7 cellular contexts compared by ENCODE assay signal in the genomic region with DNA sequence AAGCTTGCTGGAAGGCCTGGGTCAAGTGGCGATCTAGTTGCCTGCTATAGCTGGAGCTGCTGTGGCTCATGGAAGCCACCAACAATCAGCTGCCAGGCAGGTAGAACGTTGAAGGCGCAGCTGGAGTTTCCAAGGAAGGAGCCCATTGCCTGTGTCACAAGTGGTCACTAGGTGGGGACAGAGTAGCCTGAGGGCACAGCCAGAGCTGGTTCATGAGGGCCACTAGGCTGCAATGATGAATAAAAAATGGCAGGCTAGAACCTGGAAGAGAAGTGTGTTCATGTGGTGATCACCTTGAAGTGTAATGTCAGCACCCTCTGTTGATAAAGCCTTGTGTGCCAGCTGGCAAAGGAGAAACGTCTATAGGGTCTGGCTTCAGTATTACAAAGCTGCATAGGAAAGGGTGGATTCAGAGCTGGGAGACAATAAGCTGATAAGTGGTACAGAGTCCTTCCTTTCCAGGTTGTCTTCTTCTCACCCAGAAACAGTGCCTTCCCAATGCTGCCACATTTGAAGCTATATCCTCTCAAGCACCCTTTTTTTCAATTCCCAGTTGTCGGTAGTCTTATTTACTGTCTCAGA.
DNase-seq lines count a peak whose midpoint lies in the region; ATAC-seq, FAIRE-seq and TF ChIP-seq lines count a peak whose summit lies in the region.

No MANE protein-coding gene starts in this region.

- no peak overlapping the region for H3K27ac ChIP-seq in MM.1S (ENCODE audit: low read length)
- H3K27ac ChIP-seq in SK-N-MC: no peak overlapping the region
- no peak overlapping the region for H3K27ac ChIP-seq in HepG2 (ENCODE audit: extremely low read length, insufficient read depth, low read length)

- TF ChIP-seq CTCF in GM12865 (IDR thresholded peaks at IDR 0.05; ENCODE audit: insufficient read depth, low read depth, low read length, missing control alignments) (peak; percentile 94), MM.1S (IDR thresholded peaks at IDR 0.05; ENCODE audit: low read length) (peak; percentile 92), HepG2 (CRISPR knock-in tag; IDR thresholded peaks at IDR 0.05) (peak; percentile 87)

- H3K79me2 ChIP-seq in MM.1S (ENCODE audit: low read length) (no peaks in the 10 kb centered on the region), HepG2 (ENCODE audit: insufficient read depth, low read length) (no peaks in the 10 kb centered on the region)

- WGBS in HepG2 (ENCODE audit: low lambda C conversion rate): 25% methylated on average over 4 of the region's 5 CpGs

- no peak overlapping the region for H3K9ac ChIP-seq in MM.1S (ENCODE audit: low read length)
- H3K9ac ChIP-seq in SK-N-MC (ENCODE audit: insufficient read length): no peak overlapping the region
- H3K9ac ChIP-seq in HepG2 (ENCODE audit: insufficient read depth, low read depth, low read length): no peak overlapping the region

- H3K27me3 ChIP-seq in H7 (ENCODE audit: control insufficient read depth, insufficient read depth, low read length) (no peaks in the 10 kb centered on the region), MM.1S (replicated peaks; ENCODE audit: insufficient read depth, low read length) (no peaks in the 10 kb centered on the region), HepG2 (ENCODE audit: control insufficient read depth in 1 of 2, insufficient read depth in 2 of 2, low read length in 2 of 2) (no peaks in the 10 kb centered on the region; a peak in 1 of 5 replicates)

- TF ChIP-seq RAD21 in HepG2 (CRISPR knock-in tag; IDR thresholded peaks at IDR 0.05): peak; percentile 49

- FAIRE-seq in HepG2 (lab: Jason Lieb, UNC): no peak

- no peaks in the 10 kb centered on the region for H3K9me3 ChIP-seq in MM.1S (replicated peaks; ENCODE audit: insufficient read depth, low read length)
- H3K9me3 ChIP-seq in SK-N-MC (ENCODE audit: low read depth, low read length): no peaks in the 10 kb centered on the region
- H3K9me3 ChIP-seq in HepG2 (ENCODE audit: low read length): no peaks in the 10 kb centered on the region

- no peak for TF ChIP-seq POLR2A in HepG2 (IDR thresholded peaks at IDR 0.05; ENCODE audit: insufficient read depth in 1 of 2, low read depth in 2 of 2, low read length in 2 of 2)

- TF ChIP-seq EP300 in HepG2 (IDR thresholded peaks at IDR 0.05; ENCODE audit: low read depth in 2 of 2, low read length in 2 of 2) (no peak), HepG2 (CRISPR knock-in tag; IDR thresholded peaks at IDR 0.05; ENCODE audit: borderline replicate concordance) (no peak)

- in situ Hi-C loops in HepG2 (cut with HindIII; ENCODE audit: extremely low pct_ligation_motif_present, low pct_unique_long_range_greater_than_20kb): loop anchor here (25.0 kb wide), 1 partner anchor 800 kb away; no protein-coding TSS in a partner anchor

- H3K4me2 ChIP-seq in MM.1S (ENCODE audit: low read depth, low read length): no peak overlapping the region
- no peak overlapping the region for H3K4me2 ChIP-seq in HepG2 (ENCODE audit: low read depth, low read length)

- no peak overlapping the region for H2AFZ ChIP-seq in MM.1S (ENCODE audit: low read length)
- no peak overlapping the region for H2AFZ ChIP-seq in HepG2 (ENCODE audit: low read length)

- intact Hi-C loops in HepG2 (cut with micrococcal nuclease; ENCODE audit: unreplicated experiment): loop anchor here (1.0 to 10.0 kb wide), 3 partner anchors 299 to 805 kb away; no protein-coding TSS in a partner anchor

- H3K9me2 ChIP-seq in MM.1S (replicated peaks; ENCODE audit: insufficient read depth, low read length): no peaks in the 10 kb centered on the region

- no peak overlapping the region for H3K4me3 ChIP-seq in GM12865 (ENCODE audit: low read depth, low read length)
- H3K4me3 ChIP-seq in H7 (ENCODE audit: insufficient read depth, low read depth, low read length): no peak overlapping the region
- H3K4me3 ChIP-seq in MM.1S (ENCODE audit: low read length): no peak overlapping the region
- no peak overlapping the region for H3K4me3 ChIP-seq in SK-N-MC
- H3K4me3 ChIP-seq in HepG2 (replicated peaks in 1 of 3; ENCODE audit: insufficient read depth in 1 of 3, low read depth in 2 of 3, low read length in 3 of 3): no peak overlapping the region

- POLR2A ChIA-PET in HepG2 (lab: Yijun Ruan, JAX): no interaction called here

- no peaks in the 10 kb centered on the region for H3F3A ChIP-seq in MM.1S (ENCODE audit: insufficient read depth, low read length)

- CTCF ChIA-PET in HepG2 (lab: Yijun Ruan, JAX; ENCODE audit: low intra/inter-chr PET ratio, low total read pairs): interaction anchor here (2.1 kb wide), 1 partner anchor 299 kb away, joined by 9 read pairs; no protein-coding TSS in a partner anchor

- BruUV-seq in HepG2 (replicated peaks; lab: Mats Ljungman, UMichigan): no TSS peak

- ATAC-seq in HepG2: peak; percentile 99

- H3K4me1 ChIP-seq in MM.1S (ENCODE audit: low read length): no peaks in the 10 kb centered on the region
- no peaks in the 10 kb centered on the region for H3K4me1 ChIP-seq in HepG2 (ENCODE audit: insufficient read depth, low read length)

- H3K36me3 ChIP-seq in H7 (replicated peaks; ENCODE audit: control insufficient read depth, insufficient read depth, low read length): no peaks in the 10 kb centered on the region
- no peaks in the 10 kb centered on the region for H3K36me3 ChIP-seq in MM.1S (replicated peaks; ENCODE audit: insufficient read depth, low read length)
- H3K36me3 ChIP-seq in SK-N-MC (ENCODE audit: insufficient read depth, low read length): no peaks in the 10 kb centered on the region
- H3K36me3 ChIP-seq in HepG2 (replicated peaks in 1 of 2; ENCODE audit: control insufficient read depth in 1 of 2, insufficient read depth in 2 of 2, low read length in 2 of 2): no peaks in the 10 kb centered on the region

- H4K20me1 ChIP-seq in MM.1S (ENCODE audit: insufficient read depth, low read length) (no peaks in the 10 kb centered on the region), HepG2 (ENCODE audit: insufficient read depth, low read length) (no peaks in the 10 kb centered on the region)

- DNase-seq in GM12865 (ENCODE audit: low read depth) (peak; percentile 75), H7 (peak; percentile 68), MM.1S (peak; percentile 67), SK-N-MC (ENCODE audit: low read depth, low spot score) (peak; percentile 10), cerebellar cortex (ENCODE audit: low spot score) (peak; percentile 64), HepG2 (ENCODE audit: low spot score) (peak; percentile 47)
- DNase-seq in stimulated activated CD8-positive, alpha-beta memory T cell treated with anti-CD3 and anti-CD28 coated beads, Interleukin-4, amount 100 ng/mL, for 48 hours: peak; percentile 71

TF ChIP-seq in HepG2, 621 proteins besides CTCF, POLR2A, EP300 and RAD21:
- TF ChIP-seq KDM5A (IDR thresholded peaks at IDR 0.05; ENCODE audit: borderline replicate concordance, low read length) (no peak), EHMT2 (IDR thresholded peaks at IDR 0.05; ENCODE audit: borderline replicate concordance, low read depth, low read length) (peak; percentile 24; the same call in 1 of the 2 replicates), STAG1 (CRISPR knock-in tag; IDR thresholded peaks at IDR 0.05) (peak; percentile 70), XRCC5 (optimal IDR thresholded peaks at IDR 0.05; ENCODE audit: low read length) (peak; percentile 88), HOXD1 (CRISPR knock-in tag; IDR thresholded peaks at IDR 0.05) (no peak), ZNF644 (CRISPR knock-in tag; IDR thresholded peaks at IDR 0.05; ENCODE audit: low read depth) (peak; percentile 79; the same call in 1 of the 2 replicates), SMC3 (IDR thresholded peaks at IDR 0.05; ENCODE audit: low read length) (peak; percentile 66), YY1 (IDR thresholded peaks at IDR 0.05; ENCODE audit: insufficient read depth, insufficient replicate concordance, low read depth, low read length) (peak; percentile 54)
- TF ChIP-seq, protein P1, sequence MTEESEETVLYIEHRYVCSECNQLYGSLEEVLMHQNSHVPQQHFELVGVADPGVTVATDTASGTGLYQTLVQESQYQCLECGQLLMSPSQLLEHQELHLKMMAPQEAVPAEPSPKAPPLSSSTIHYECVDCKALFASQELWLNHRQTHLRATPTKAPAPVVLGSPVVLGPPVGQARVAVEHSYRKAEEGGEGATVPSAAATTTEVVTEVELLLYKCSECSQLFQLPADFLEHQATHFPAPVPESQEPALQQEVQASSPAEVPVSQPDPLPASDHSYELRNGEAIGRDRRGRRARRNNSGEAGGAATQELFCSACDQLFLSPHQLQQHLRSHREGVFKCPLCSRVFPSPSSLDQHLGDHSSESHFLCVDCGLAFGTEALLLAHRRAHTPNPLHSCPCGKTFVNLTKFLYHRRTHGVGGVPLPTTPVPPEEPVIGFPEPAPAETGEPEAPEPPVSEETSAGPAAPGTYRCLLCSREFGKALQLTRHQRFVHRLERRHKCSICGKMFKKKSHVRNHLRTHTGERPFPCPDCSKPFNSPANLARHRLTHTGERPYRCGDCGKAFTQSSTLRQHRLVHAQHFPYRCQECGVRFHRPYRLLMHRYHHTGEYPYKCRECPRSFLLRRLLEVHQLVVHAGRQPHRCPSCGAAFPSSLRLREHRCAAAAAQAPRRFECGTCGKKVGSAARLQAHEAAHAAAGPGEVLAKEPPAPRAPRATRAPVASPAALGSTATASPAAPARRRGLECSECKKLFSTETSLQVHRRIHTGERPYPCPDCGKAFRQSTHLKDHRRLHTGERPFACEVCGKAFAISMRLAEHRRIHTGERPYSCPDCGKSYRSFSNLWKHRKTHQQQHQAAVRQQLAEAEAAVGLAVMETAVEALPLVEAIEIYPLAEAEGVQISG (CRISPR knock-in tag; IDR thresholded peaks at IDR 0.05): 0 out of 2 replicates have a peak, but pooled peaks have one; percentile 22
- TF ChIP-seq, protein P2, sequence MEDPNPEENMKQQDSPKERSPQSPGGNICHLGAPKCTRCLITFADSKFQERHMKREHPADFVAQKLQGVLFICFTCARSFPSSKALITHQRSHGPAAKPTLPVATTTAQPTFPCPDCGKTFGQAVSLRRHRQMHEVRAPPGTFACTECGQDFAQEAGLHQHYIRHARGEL (CRISPR knock-in tag; IDR thresholded peaks at IDR 0.05): peak; percentile 100

Comparison
In these comparisons a context has a peak if more than half of its experiments do, and no peak if none do; other contexts are left out.
1. DNase-seq: peak in every context shown above with its lines; median percentile 75 in GM12865; 71 in stimulated activated CD8-positive, alpha-beta memory T cell treated with anti-CD3 and anti-CD28 coated beads, Interleukin-4, amount 100 ng/mL, for 48 hours; 68 in H7; 67 in MM.1S; 64 in cerebellar cortex; 47 in HepG2; 10 in SK-N-MC.